In genomic region chr3:194396561-194396896, GRCh38 we compare ENCODE assay signal across 10 cellular contexts. TPM values are rescaled to one million over a fixed set of nuclear protein-coding genes. Genes with fewer than 3 reads are reported as not detected.
DNase-seq lines count a peak whose midpoint lies in the region; ATAC-seq and TF ChIP-seq lines count a peak whose summit lies in the region.
"Had no signal": no experiment of that assay in that cellular context is flagged by ENCODE, and none has a peak within 500 bp of the region (broad histone marks: within the 10 kb centered on the region; RNA-seq: fewer than 3 reads in every experiment).

No MANE protein-coding gene starts in this region.

- DNase-seq in CD4-positive, alpha-beta memory T cell: peak in 1 of 5 donors; percentile 3
- no peak for DNase-seq in left ventricle myocardium superior
- peak in 2 of 5 donors; percentile 38 to 54 for DNase-seq in ovary
- DNase-seq in stimulated activated CD4-positive, alpha-beta T cell treated with anti-CD3 and anti-CD28 coated beads, Interleukin-1b, Interleukin-23, amount 100 ng/mL, for 48 hours: no peak
- DNase-seq in CD1c-positive myeloid dendritic cell (ENCODE audit: extremely low spot score): no peak
- DNase-seq in activated CD8-positive, alpha-beta memory T cell treated with anti-CD3 and anti-CD28 coated beads, Interleukin-2, amount 50 U/mL, for 48 hours: no peak
- DNase-seq: brain microvascular endothelial cell had no signal

- CTCF ChIA-PET in CD4-positive, alpha-beta memory T cell (lab: Charles Lee; ENCODE audit: partially characterized antibody): interaction anchor here (2.0 to 4.2 kb wide), 3 partner anchors 10 to 62 kb away, joined by 7 to 26 read pairs (median 9); no protein-coding TSS in a partner anchor

- H3K9me2 ChIP-seq in OCI-LY1 (ENCODE audit: low read depth, low read length): no peaks in the 10 kb centered on the region

- no peaks in the 10 kb centered on the region for H3K27me3 ChIP-seq in CD4-positive, alpha-beta memory T cell (ENCODE audit: insufficient read depth, low read length)
- H3K27me3 ChIP-seq in OCI-LY1 (ENCODE audit: insufficient read depth, low read length) (peaks cover 6% of the 10 kb centered on the region; the same call in 1 of the 2 replicates), ovary (no peaks in the 10 kb centered on the region)

- H3K79me2 ChIP-seq in OCI-LY1 (ENCODE audit: insufficient read depth, low read length): no peaks in the 10 kb centered on the region

- peaks cover 18 to 49% (median 40%) of the 10 kb centered on the region in 4 donors for H3K4me1 Mint-ChIP-seq in CD4-positive, alpha-beta memory T cell

- peak overlapping the region; percentile 8; the same call in 1 of the 2 replicates for H3K4me2 ChIP-seq in OCI-LY1 (ENCODE audit: low read length)

- H3K9ac ChIP-seq in OCI-LY1 (ENCODE audit: low read length): no peak overlapping the region

- 3 to 8% (median 7%) methylated on average over 7 to 16 of the region's 16 CpGs for WGBS in ovary, 3 donors

- H4K20me1 ChIP-seq in OCI-LY1 (ENCODE audit: insufficient read depth, low read length): no peaks in the 10 kb centered on the region

- peak overlapping the region in 1 of 2 donors; percentile 74 for H3K4me3 ChIP-seq in CD4-positive, alpha-beta memory T cell (ENCODE audit: low read length in 2 of 2)
- no peak overlapping the region for H3K4me3 ChIP-seq in OCI-LY1 (ENCODE audit: low read depth, low read length, poor library complexity, severe bottlenecking)
- H3K4me3 ChIP-seq in ovary: peak overlapping the region; percentile 1

- POLR2A ChIA-PET in CD4-positive, alpha-beta memory T cell (lab: Charles Lee; ENCODE audit: partially characterized antibody): interaction anchor here (0.9 to 2.1 kb wide), 4 partner anchors 10 to 187 kb away, joined by 4 to 7 read pairs (median 4); no protein-coding TSS in a partner anchor

- peak overlapping the region; percentile 38 to 83 (median 70) for H3K27ac Mint-ChIP-seq in CD4-positive, alpha-beta memory T cell

- peaks cover 10 to 11% of the 10 kb centered on the region in 2 donors for H3K27me3 Mint-ChIP-seq in CD4-positive, alpha-beta memory T cell

- intact Hi-C loops in CD4-positive, alpha-beta memory T cell (cut with micrococcal nuclease): no loop called here
- intact Hi-C loops in left ventricle myocardium superior (cut with micrococcal nuclease): no loop called here
- intact Hi-C loops in ovary (cut with DNase I): loop anchor here in 1 of 4 donors (5.0 kb wide), 1 partner anchor 59 kb away; no protein-coding TSS in a partner anchor

- no peaks in the 10 kb centered on the region for H3K36me3 ChIP-seq in CD4-positive, alpha-beta memory T cell (ENCODE audit: insufficient read depth, low read length)
- no peaks in the 10 kb centered on the region for H3K36me3 ChIP-seq in OCI-LY1 (ENCODE audit: insufficient read depth, low read length)
- no peaks in the 10 kb centered on the region for H3K36me3 ChIP-seq in ovary
- H3K36me3 ChIP-seq: brain microvascular endothelial cell had no signal

- no peak overlapping the region for H2AFZ ChIP-seq in OCI-LY1 (ENCODE audit: low read length)

- no peak for TF ChIP-seq POLR2A in ovary (IDR thresholded peaks at IDR 0.05)

- peak overlapping the region; percentile 74 to 88 (median 80) for H3K4me3 Mint-ChIP-seq in CD4-positive, alpha-beta memory T cell

- no peaks in the 10 kb centered on the region for H3F3A ChIP-seq in OCI-LY1 (ENCODE audit: insufficient read depth, low read length)

- no peaks in the 10 kb centered on the region for H3K9me3 Mint-ChIP-seq in CD4-positive, alpha-beta memory T cell

- ATAC-seq in left ventricle myocardium superior (peak; percentile 10), GM18519 (IDR thresholded peaks at IDR 0.05; ENCODE audit: low FRiP score, unreplicated experiment) (no peak)

- H3K27ac ChIP-seq in CD4-positive, alpha-beta memory T cell (ENCODE audit: low read depth, low read length): peak overlapping the region; percentile 35
- no peak overlapping the region for H3K27ac ChIP-seq in OCI-LY1 (ENCODE audit: low read depth, low read length, poor library complexity, severe bottlenecking)
- H3K27ac ChIP-seq in ovary: peak overlapping the region; percentile 23 to 54
- H3K27ac ChIP-seq: brain microvascular endothelial cell had no signal

- peaks cover 41% of the 10 kb centered on the region for H3K4me1 ChIP-seq in CD4-positive, alpha-beta memory T cell (ENCODE audit: insufficient read depth, low read length)
- H3K4me1 ChIP-seq in OCI-LY1 (ENCODE audit: insufficient read depth, low read length, severe bottlenecking): peaks cover 10% of the 10 kb centered on the region
- H3K4me1 ChIP-seq in ovary (ENCODE audit: insufficient read depth): peaks cover 1% of the 10 kb centered on the region

- no peaks in the 10 kb centered on the region for H3K36me3 Mint-ChIP-seq in CD4-positive, alpha-beta memory T cell

- TF ChIP-seq CTCF in OCI-LY1 (IDR thresholded peaks at IDR 0.05; ENCODE audit: low read length) (no peak), ovary (IDR thresholded peaks at IDR 0.05) (no peak)

- TF ChIP-seq EP300 in ovary (IDR thresholded peaks at IDR 0.05): no peak

- no peaks in the 10 kb centered on the region for H3K9me3 ChIP-seq in CD4-positive, alpha-beta memory T cell (ENCODE audit: control insufficient read depth in 1 of 2, low read length in 2 of 2)
- no peaks in the 10 kb centered on the region for H3K9me3 ChIP-seq in OCI-LY1 (ENCODE audit: low read length)
- no peaks in the 10 kb centered on the region for H3K9me3 ChIP-seq in ovary

RNA-seq across cellular contexts. Expression of gene GP5, which starts 2.5 kb away (rescaled TPM):
- total RNA-seq in CD4-positive, alpha-beta memory T cell: 1 to 10 TPM; 3.8 to 4.2 TPM
- polyA plus RNA-seq in CD4-positive, alpha-beta memory T cell: 1 to 10 TPM; 1.3 to 1.9 TPM
- total RNA-seq in left ventricle myocardium superior: not detected
- 1 to 10 TPM in 1 of 7 donors, under 1 TPM in 5, not detected in 1; 0.13 to 1.1 (median 0.41) TPM for total RNA-seq in ovary
- polyA plus RNA-seq in ovary: under 1 TPM; 0.25 to 0.46 TPM
- total RNA-seq: glomerular endothelial cell had no signal

RNA-seq across cellular contexts. Expression of gene LRRC15, which starts 27.0 kb away (rescaled TPM):
- total RNA-seq in CD4-positive, alpha-beta memory T cell: not detected
- polyA plus RNA-seq in CD4-positive, alpha-beta memory T cell: not detected
- total RNA-seq in left ventricle myocardium superior (0.42 TPM), ovary (under 1 TPM in 6 of 7 donors, not detected in 1; 0.05 to 0.45 (median 0.19) TPM)
- 1 to 10 TPM in 1 of 2 donors, under 1 TPM in 1; 0.10 to 2.5 TPM for polyA plus RNA-seq in ovary
- total RNA-seq: glomerular endothelial cell had no signal

RNA-seq across cellular contexts. Expression of gene CPN2, which starts 45.4 kb away (rescaled TPM):
- not detected for total RNA-seq in CD4-positive, alpha-beta memory T cell
- not detected for polyA plus RNA-seq in CD4-positive, alpha-beta memory T cell
- total RNA-seq in left ventricle myocardium superior (0.40 TPM), ovary (under 1 TPM in 1 of 7 donors, not detected in 6; 0.18 TPM)
- polyA plus RNA-seq in ovary: 1 to 10 TPM in 1 of 2 donors, not detected in 1; 1.6 TPM
- total RNA-seq: glomerular endothelial cell had no signal
